21 cellular contexts compared by ENCODE assay signal in genomic region chr20:61764471-61765020, GRCh38.
"Had no signal": no experiment of that assay in that cellular context is flagged by ENCODE, and none has a peak within 500 bp of the region (broad histone marks: within the 10 kb centered on the region; RNA-seq: fewer than 3 reads in every experiment).

No MANE protein-coding gene starts in this region.

- H3K27me3 Mint-ChIP-seq: stimulated activated naive CD8-positive, alpha-beta T cell treated with anti-CD3 and anti-CD28 coated beads, Interleukin-15, Interleukin-2, amounts not matched to agents 100 ng/mL and 50 ng/mL, for 24 hours had no signal

- H3K36me3 ChIP-seq: heart left ventricle, pancreas, prostate gland, right lobe of liver, transverse colon had no signal

- H3K36me3 Mint-ChIP-seq: naive thymus-derived CD4-positive, alpha-beta T cell had no signal

- H3K27ac ChIP-seq: dorsolateral prefrontal cortex, heart left ventricle, pancreas, prostate gland, right lobe of liver, skin epidermis, testis, transverse colon had no signal

- H3K4me1 Mint-ChIP-seq: naive thymus-derived CD4-positive, alpha-beta T cell had no signal

- H3K9me3 Mint-ChIP-seq: naive thymus-derived CD4-positive, alpha-beta T cell; nephron progenitor cell; stimulated activated naive CD8-positive, alpha-beta T cell treated with anti-CD3 and anti-CD28 coated beads, Interleukin-15, Interleukin-2, amounts not matched to agents 100 ng/mL and 50 ng/mL, for 24 hours had no signal

- DNase-seq: caudate nucleus; cortex of kidney; effector CD8-positive, alpha-beta T cell; heart left ventricle; hippocampal formation; mammary epithelial cell; naive thymus-derived CD4-positive, alpha-beta T cell; nephron progenitor cell; nucleus accumbens; stimulated activated CD4-positive, alpha-beta T cell treated with anti-CD3 and anti-CD28 coated beads, Interleukin-12 subunit alpha, Interleukin-12 subunit beta, amount 100 ng/mL, for 4 hours; stimulated activated CD4-positive, alpha-beta T cell treated with anti-CD3 and anti-CD28 coated beads, Interleukin-2, amount 100 ng/mL, for 48 hours; testis; transverse colon had no signal

- H3K27ac Mint-ChIP-seq: naive thymus-derived CD4-positive, alpha-beta T cell; stimulated activated naive CD8-positive, alpha-beta T cell treated with anti-CD3 and anti-CD28 coated beads, Interleukin-15, Interleukin-2, amounts not matched to agents 100 ng/mL and 50 ng/mL, for 24 hours had no signal

- ATAC-seq: esophagus mucosa; heart left ventricle; left colon; naive thymus-derived CD4-positive, alpha-beta T cell; pancreas; right lobe of liver had no signal

- H3K4me3 ChIP-seq: dorsolateral prefrontal cortex, heart left ventricle, pancreas, prostate gland, right lobe of liver, skin epidermis, testis, transverse colon had no signal

- H3K27me3 ChIP-seq: pancreas, right lobe of liver, testis, transverse colon had no signal

- H3K4me3 Mint-ChIP-seq: naive thymus-derived CD4-positive, alpha-beta T cell; nephron progenitor cell; stimulated activated naive CD8-positive, alpha-beta T cell treated with anti-CD3 and anti-CD28 coated beads, Interleukin-15, Interleukin-2, amounts not matched to agents 100 ng/mL and 50 ng/mL, for 24 hours had no signal

- H3K4me1 ChIP-seq: heart left ventricle, pancreas, prostate gland, right lobe of liver, transverse colon had no signal

- H3K9me3 ChIP-seq: heart left ventricle, pancreas, prostate gland, right lobe of liver, testis, transverse colon had no signal
